8 cellular contexts compared by ENCODE assay signal in genomic region chr7:77696057-77696642, GRCh38. TPM values are rescaled to one million over a fixed set of nuclear protein-coding genes. Genes with fewer than 3 reads are reported as not detected.
DNase-seq lines count a peak whose midpoint lies in the region; ATAC-seq and TF ChIP-seq lines count a peak whose summit lies in the region.

TSS of gene RSBN1L (plus strand) at chr7:77696459. CDS start at chr7:77696470, 11 bp downstream.

- H3K27me3 Mint-ChIP-seq in Calu3 (ENCODE audit: unreplicated experiment) (no peaks in the 10 kb centered on the region), endodermal cell (ENCODE audit: insufficient read depth) (no peaks in the 10 kb centered on the region)

- ATAC-seq in GM21381 (IDR thresholded peaks at IDR 0.05; ENCODE audit: unreplicated experiment), result peak; percentile 95

- H3K27me3 ChIP-seq in NT2/D1 (ENCODE audit: insufficient read depth, insufficient read length) (no peaks in the 10 kb centered on the region), endodermal cell (ENCODE audit: control insufficient read depth, insufficient read depth, low read length, poor library complexity, severe bottlenecking) (no peaks in the 10 kb centered on the region)

- no TSS peak for BruUV-seq in Calu3 (replicated peaks; lab: Mats Ljungman, UMichigan)

- peak within 1 kb of the TSS; percentile 93 for H3K4me3 ChIP-seq in NT2/D1 (ENCODE audit: insufficient read length, low read depth)
- peak within 1 kb of the TSS; percentile 92 for H3K4me3 ChIP-seq in endodermal cell (ENCODE audit: low read length)
- peak within 1 kb of the TSS; percentile 98 for H3K4me3 ChIP-seq in mesodermal cell (ENCODE audit: extremely low read depth, insufficient read depth, low read length, poor library complexity, severe bottlenecking)

- H3K27ac Mint-ChIP-seq in Calu3 (ENCODE audit: unreplicated experiment) (peak within 1 kb of the TSS; percentile 90), endodermal cell (peak within 1 kb of the TSS; percentile 96)

- H3K9me3 ChIP-seq in NT2/D1 (ENCODE audit: insufficient read depth, low read length) (no peaks in the 10 kb centered on the region), endodermal cell (ENCODE audit: control insufficient read depth, low read length) (no peaks in the 10 kb centered on the region), mesodermal cell (ENCODE audit: control insufficient read depth, low read length) (no peaks in the 10 kb centered on the region)

- intact Hi-C loops in Calu3 (cut with micrococcal nuclease; ENCODE audit: unreplicated experiment), result loop anchor here (5.0 kb wide), 1 partner anchor 66 kb away; no protein-coding TSS in a partner anchor

- H3K4me1 ChIP-seq in NT2/D1 (ENCODE audit: insufficient read depth, insufficient read length), result no peaks in the 10 kb centered on the region
- H3K4me1 ChIP-seq in endodermal cell (ENCODE audit: control insufficient read depth, insufficient read depth, low read length), result no peaks in the 10 kb centered on the region
- peaks cover 7% of the 10 kb centered on the region for H3K4me1 ChIP-seq in mesodermal cell (ENCODE audit: control insufficient read depth, insufficient read depth, low read length, poor library complexity, severe bottlenecking)

- H3K9me3 Mint-ChIP-seq in Calu3 (ENCODE audit: low read depth, unreplicated experiment), result no peaks in the 10 kb centered on the region
- no peaks in the 10 kb centered on the region for H3K9me3 Mint-ChIP-seq in endodermal cell

- H3K36me3 ChIP-seq in NT2/D1 (ENCODE audit: insufficient read depth, insufficient read length, low read length), result no peaks in the 10 kb centered on the region
- H3K36me3 ChIP-seq in endodermal cell (ENCODE audit: control insufficient read depth, insufficient read depth, low read length), result peaks cover 2% of the 10 kb centered on the region
- H3K36me3 ChIP-seq in mesodermal cell (ENCODE audit: control insufficient read depth, insufficient read depth, low read length), result peaks cover 12% of the 10 kb centered on the region

- H3K27ac ChIP-seq in endodermal cell (ENCODE audit: low read depth, low read length) (peak within 1 kb of the TSS; percentile 88), mesodermal cell (ENCODE audit: low read depth, low read length, severe bottlenecking) (peak within 1 kb of the TSS; percentile 91)

- peak within 1 kb of the TSS; percentile 94 for H3K9ac ChIP-seq in NT2/D1 (ENCODE audit: insufficient read length, low read depth)
- peak within 1 kb of the TSS; percentile 82 for H3K9ac ChIP-seq in endodermal cell (ENCODE audit: extremely low read depth, low read length, poor library complexity, severe bottlenecking)

- H3K36me3 Mint-ChIP-seq in Calu3 (ENCODE audit: insufficient read depth, unreplicated experiment), result peaks cover 67% of the 10 kb centered on the region
- H3K36me3 Mint-ChIP-seq in endodermal cell (ENCODE audit: low read depth), result peaks cover 18% of the 10 kb centered on the region

- DNase-seq in Calu3 (peak; percentile 96), HUDEP-2 (lab: John Stamatoyannopoulos, UW; ENCODE audit: unreplicated experiment in 76 of 76) (peak in 75 of 76 experiments; percentile 32 to 98 (median 94)), NT2/D1 (ENCODE audit: low read depth, low spot score) (peak; percentile 96), endodermal cell (peak; percentile 99)
- DNase-seq in activated CD8-positive, alpha-beta memory T cell treated with anti-CD3 and anti-CD28 coated beads, Interleukin-2, amount 50 U/mL, for 1 hour (ENCODE audit: extremely low read depth), result peak; percentile 95
- peak; percentile 96 to 97 for DNase-seq in stimulated activated CD8-positive, alpha-beta memory T cell treated with anti-CD3 and anti-CD28 coated beads, Interleukin-15, amount 100 ng/mL, for 4 hours (ENCODE audit: low read depth in 2 of 2)

- TF ChIP-seq CTCF in Calu3 (IDR thresholded peaks at IDR 0.05; ENCODE audit: unreplicated experiment), result no peak
- TF ChIP-seq CTCF in endodermal cell (conservative IDR thresholded peaks at IDR 0.05), result peak; percentile 55

- CTCF ChIA-PET in Calu3 (lab: Charles Lee), result interaction anchor here (0.8 to 2.6 kb wide), 6 partner anchors 10 to 44 kb away, joined by 3 to 8 read pairs (median 3); no protein-coding TSS in a partner anchor

- H3K4me1 Mint-ChIP-seq in Calu3 (ENCODE audit: low read depth, unreplicated experiment) (peaks cover 22% of the 10 kb centered on the region), endodermal cell (peaks cover 34% of the 10 kb centered on the region)

- WGBS in endodermal cell (ENCODE audit: insufficient coverage in 1 of 2, insufficient read length in 1 of 2), 2 experiments, result 0% methylated on average over 30 to 53 of the region's 53 CpGs
- WGBS in mesodermal cell (ENCODE audit: insufficient coverage in 2 of 2), 2 experiments, result 0% methylated on average over 39 to 40 of the region's 53 CpGs

- peak within 1 kb of the TSS; percentile 96 for H3K4me3 Mint-ChIP-seq in Calu3 (ENCODE audit: low read depth, unreplicated experiment)
- peak within 1 kb of the TSS; percentile 98 for H3K4me3 Mint-ChIP-seq in endodermal cell

RNA-seq across cellular contexts. Expression of gene RSBN1L, which starts in this region (rescaled TPM):
- total RNA-seq in Calu3 (2022) (15.9 and 16.7 TPM in 2 replicates), endodermal cell (10 to 100 TPM; 17.6 to 19.9 TPM)
- polyA plus RNA-seq in endodermal cell (2013, experiment 1 of 2), result 18.2 TPM
- 16.0 TPM for polyA plus RNA-seq in endodermal cell (2013, experiment 2 of 2)
- polyA plus RNA-seq in mesodermal cell (2013, experiment 1 of 2), result 12.6 TPM
- 14.2 TPM for polyA plus RNA-seq in mesodermal cell (2013, experiment 2 of 2)

Comparison
In these comparisons a context has a peak if more than half of its experiments do, and no peak if none do; other contexts are left out.
1. Peak in every context shown above with its lines: DNase-seq, ATAC-seq, H3K4me3 ChIP-seq and H3K27ac ChIP-seq.